Comparison of ENCODE assay signal across 1 cellular context in the genomic region with DNA sequence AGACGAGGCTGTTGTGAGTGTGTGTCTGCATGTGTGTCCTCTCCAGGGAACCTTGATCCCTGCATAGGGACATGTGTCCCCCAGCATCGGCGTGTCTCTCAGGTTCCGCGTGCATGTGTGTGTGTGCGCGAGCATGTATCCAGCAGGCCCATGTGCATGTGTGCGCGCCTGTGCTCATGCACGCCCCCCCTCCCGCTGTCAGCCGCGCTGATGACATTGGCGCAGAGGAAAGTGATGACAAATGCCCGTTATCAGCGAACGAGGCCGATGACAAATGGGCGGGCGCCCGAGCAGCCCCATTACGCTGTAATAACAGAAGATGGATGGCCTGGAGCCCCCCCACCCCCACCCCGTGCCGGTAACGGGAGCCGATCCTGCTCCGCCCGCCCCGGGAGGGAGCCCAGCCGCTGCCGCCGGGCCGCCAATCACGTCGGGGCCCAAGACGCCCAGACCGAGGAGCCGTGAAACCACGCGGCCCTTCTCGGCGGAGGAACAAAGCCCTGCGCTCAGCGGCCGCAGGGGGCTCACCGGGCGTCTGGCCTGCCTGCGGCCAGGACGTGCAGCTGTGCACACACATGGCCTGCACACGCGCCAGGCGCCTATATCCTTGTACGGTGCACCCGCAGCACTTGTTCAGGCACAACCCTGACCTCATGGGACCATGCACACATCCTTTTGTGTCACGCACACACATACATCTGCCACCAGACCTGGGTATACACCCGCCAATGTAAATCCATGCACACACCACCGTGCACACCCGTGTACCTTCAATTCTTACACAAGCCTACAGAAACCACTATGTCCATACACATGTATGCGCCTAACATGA.
TF ChIP-seq lines count a peak whose summit lies in the region.

No MANE protein-coding gene starts in this region.

TF ChIP-seq in K562, 482 proteins besides CTCF, POLR2A, EP300 and RAD21 (continued from another document and continues in another):
- TF ChIP-seq, protein P1, sequence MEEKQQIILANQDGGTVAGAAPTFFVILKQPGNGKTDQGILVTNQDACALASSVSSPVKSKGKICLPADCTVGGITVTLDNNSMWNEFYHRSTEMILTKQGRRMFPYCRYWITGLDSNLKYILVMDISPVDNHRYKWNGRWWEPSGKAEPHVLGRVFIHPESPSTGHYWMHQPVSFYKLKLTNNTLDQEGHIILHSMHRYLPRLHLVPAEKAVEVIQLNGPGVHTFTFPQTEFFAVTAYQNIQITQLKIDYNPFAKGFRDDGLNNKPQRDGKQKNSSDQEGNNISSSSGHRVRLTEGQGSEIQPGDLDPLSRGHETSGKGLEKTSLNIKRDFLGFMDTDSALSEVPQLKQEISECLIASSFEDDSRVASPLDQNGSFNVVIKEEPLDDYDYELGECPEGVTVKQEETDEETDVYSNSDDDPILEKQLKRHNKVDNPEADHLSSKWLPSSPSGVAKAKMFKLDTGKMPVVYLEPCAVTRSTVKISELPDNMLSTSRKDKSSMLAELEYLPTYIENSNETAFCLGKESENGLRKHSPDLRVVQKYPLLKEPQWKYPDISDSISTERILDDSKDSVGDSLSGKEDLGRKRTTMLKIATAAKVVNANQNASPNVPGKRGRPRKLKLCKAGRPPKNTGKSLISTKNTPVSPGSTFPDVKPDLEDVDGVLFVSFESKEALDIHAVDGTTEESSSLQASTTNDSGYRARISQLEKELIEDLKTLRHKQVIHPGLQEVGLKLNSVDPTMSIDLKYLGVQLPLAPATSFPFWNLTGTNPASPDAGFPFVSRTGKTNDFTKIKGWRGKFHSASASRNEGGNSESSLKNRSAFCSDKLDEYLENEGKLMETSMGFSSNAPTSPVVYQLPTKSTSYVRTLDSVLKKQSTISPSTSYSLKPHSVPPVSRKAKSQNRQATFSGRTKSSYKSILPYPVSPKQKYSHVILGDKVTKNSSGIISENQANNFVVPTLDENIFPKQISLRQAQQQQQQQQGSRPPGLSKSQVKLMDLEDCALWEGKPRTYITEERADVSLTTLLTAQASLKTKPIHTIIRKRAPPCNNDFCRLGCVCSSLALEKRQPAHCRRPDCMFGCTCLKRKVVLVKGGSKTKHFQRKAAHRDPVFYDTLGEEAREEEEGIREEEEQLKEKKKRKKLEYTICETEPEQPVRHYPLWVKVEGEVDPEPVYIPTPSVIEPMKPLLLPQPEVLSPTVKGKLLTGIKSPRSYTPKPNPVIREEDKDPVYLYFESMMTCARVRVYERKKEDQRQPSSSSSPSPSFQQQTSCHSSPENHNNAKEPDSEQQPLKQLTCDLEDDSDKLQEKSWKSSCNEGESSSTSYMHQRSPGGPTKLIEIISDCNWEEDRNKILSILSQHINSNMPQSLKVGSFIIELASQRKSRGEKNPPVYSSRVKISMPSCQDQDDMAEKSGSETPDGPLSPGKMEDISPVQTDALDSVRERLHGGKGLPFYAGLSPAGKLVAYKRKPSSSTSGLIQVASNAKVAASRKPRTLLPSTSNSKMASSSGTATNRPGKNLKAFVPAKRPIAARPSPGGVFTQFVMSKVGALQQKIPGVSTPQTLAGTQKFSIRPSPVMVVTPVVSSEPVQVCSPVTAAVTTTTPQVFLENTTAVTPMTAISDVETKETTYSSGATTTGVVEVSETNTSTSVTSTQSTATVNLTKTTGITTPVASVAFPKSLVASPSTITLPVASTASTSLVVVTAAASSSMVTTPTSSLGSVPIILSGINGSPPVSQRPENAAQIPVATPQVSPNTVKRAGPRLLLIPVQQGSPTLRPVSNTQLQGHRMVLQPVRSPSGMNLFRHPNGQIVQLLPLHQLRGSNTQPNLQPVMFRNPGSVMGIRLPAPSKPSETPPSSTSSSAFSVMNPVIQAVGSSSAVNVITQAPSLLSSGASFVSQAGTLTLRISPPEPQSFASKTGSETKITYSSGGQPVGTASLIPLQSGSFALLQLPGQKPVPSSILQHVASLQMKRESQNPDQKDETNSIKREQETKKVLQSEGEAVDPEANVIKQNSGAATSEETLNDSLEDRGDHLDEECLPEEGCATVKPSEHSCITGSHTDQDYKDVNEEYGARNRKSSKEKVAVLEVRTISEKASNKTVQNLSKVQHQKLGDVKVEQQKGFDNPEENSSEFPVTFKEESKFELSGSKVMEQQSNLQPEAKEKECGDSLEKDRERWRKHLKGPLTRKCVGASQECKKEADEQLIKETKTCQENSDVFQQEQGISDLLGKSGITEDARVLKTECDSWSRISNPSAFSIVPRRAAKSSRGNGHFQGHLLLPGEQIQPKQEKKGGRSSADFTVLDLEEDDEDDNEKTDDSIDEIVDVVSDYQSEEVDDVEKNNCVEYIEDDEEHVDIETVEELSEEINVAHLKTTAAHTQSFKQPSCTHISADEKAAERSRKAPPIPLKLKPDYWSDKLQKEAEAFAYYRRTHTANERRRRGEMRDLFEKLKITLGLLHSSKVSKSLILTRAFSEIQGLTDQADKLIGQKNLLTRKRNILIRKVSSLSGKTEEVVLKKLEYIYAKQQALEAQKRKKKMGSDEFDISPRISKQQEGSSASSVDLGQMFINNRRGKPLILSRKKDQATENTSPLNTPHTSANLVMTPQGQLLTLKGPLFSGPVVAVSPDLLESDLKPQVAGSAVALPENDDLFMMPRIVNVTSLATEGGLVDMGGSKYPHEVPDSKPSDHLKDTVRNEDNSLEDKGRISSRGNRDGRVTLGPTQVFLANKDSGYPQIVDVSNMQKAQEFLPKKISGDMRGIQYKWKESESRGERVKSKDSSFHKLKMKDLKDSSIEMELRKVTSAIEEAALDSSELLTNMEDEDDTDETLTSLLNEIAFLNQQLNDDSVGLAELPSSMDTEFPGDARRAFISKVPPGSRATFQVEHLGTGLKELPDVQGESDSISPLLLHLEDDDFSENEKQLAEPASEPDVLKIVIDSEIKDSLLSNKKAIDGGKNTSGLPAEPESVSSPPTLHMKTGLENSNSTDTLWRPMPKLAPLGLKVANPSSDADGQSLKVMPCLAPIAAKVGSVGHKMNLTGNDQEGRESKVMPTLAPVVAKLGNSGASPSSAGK (IDR thresholded peaks at IDR 0.05), result peak; percentile 73
- TF ChIP-seq HMGN3 (IDR thresholded peaks at IDR 0.05; ENCODE audit: borderline replicate concordance, extremely low read depth, insufficient read length, low read depth, low read length) (peak; percentile 69), ZNF668 (CRISPR knock-in tag; IDR thresholded peaks at IDR 0.05) (no peak), PTTG1 (tag; IDR thresholded peaks at IDR 0.05; ENCODE audit: low read depth) (no peak), DACH1 (IDR thresholded peaks at IDR 0.05; ENCODE audit: partially characterized antibody) (no peak), ZC3H8 (IDR thresholded peaks at IDR 0.05) (no peak), HEY1 (CRISPR knock-in tag; IDR thresholded peaks at IDR 0.05; ENCODE audit: borderline replicate concordance) (no peak), HMG20B (CRISPR knock-in tag; IDR thresholded peaks at IDR 0.05) (no peak), HNRNPLL (IDR thresholded peaks at IDR 0.05; ENCODE audit: low read depth, low read length, poor library complexity, severe bottlenecking) (peak; percentile 18), ZNF436 (CRISPR knock-in tag; IDR thresholded peaks at IDR 0.05) (no peak), CCAR2 (IDR thresholded peaks at IDR 0.05; ENCODE audit: low read depth, low read length) (no peak), ILK (tag; IDR thresholded peaks at IDR 0.05; ENCODE audit: borderline replicate concordance, low read depth) (no peak), POLR3G (IDR thresholded peaks at IDR 0.05; ENCODE audit: extremely low read depth, insufficient read length, insufficient replicate concordance) (no peak), BCOR (IDR thresholded peaks at IDR 0.05) (no peak), ZFP30 (CRISPR knock-in tag; IDR thresholded peaks at IDR 0.05; ENCODE audit: borderline replicate concordance) (no peak), TCFL5 (CRISPR knock-in tag; conservative IDR thresholded peaks at IDR 0.05) (no peak), CBX3 (IDR thresholded peaks at IDR 0.05; ENCODE audit: borderline replicate concordance in 1 of 2, low read length in 2 of 2) (no peak), CCNT2 (IDR thresholded peaks at IDR 0.05; ENCODE audit: borderline replicate concordance, extremely low read depth, insufficient read length, low read depth, low read length) (peak; percentile 66), ZNF324 (CRISPR knock-in tag; IDR thresholded peaks at IDR 0.05) (no peak), MECOM (CRISPR knock-in tag; IDR thresholded peaks at IDR 0.05) (no peak), ARHGAP35 (IDR thresholded peaks at IDR 0.05; ENCODE audit: partially characterized antibody) (no peak), ZNF717 (CRISPR knock-in tag; IDR thresholded peaks at IDR 0.05) (no peak)
- TF ChIP-seq, protein P2, sequence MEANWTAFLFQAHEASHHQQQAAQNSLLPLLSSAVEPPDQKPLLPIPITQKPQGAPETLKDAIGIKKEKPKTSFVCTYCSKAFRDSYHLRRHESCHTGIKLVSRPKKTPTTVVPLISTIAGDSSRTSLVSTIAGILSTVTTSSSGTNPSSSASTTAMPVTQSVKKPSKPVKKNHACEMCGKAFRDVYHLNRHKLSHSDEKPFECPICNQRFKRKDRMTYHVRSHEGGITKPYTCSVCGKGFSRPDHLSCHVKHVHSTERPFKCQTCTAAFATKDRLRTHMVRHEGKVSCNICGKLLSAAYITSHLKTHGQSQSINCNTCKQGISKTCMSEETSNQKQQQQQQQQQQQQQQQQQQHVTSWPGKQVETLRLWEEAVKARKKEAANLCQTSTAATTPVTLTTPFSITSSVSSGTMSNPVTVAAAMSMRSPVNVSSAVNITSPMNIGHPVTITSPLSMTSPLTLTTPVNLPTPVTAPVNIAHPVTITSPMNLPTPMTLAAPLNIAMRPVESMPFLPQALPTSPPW (CRISPR knock-in tag; IDR thresholded peaks at IDR 0.05), result peak; percentile 87
- TF ChIP-seq, protein P3, sequence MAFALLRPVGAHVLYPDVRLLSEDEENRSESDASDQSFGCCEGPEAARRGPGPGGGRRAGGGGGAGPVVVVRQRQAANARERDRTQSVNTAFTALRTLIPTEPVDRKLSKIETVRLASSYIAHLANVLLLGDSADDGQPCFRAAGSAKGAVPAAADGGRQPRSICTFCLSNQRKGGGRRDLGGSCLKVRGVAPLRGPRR (CRISPR knock-in tag; IDR thresholded peaks at IDR 0.05), result no peak
- TF ChIP-seq, protein P4, sequence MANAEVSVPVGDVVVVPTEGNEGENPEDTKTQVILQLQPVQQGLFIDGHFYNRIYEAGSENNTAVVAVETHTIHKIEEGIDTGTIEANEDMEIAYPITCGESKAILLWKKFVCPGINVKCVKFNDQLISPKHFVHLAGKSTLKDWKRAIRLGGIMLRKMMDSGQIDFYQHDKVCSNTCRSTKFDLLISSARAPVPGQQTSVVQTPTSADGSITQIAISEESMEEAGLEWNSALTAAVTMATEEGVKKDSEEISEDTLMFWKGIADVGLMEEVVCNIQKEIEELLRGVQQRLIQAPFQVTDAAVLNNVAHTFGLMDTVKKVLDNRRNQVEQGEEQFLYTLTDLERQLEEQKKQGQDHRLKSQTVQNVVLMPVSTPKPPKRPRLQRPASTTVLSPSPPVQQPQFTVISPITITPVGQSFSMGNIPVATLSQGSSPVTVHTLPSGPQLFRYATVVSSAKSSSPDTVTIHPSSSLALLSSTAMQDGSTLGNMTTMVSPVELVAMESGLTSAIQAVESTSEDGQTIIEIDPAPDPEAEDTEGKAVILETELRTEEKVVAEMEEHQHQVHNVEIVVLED (CRISPR knock-in tag; IDR thresholded peaks at IDR 0.05), result no peak
- TF ChIP-seq, protein P5, sequence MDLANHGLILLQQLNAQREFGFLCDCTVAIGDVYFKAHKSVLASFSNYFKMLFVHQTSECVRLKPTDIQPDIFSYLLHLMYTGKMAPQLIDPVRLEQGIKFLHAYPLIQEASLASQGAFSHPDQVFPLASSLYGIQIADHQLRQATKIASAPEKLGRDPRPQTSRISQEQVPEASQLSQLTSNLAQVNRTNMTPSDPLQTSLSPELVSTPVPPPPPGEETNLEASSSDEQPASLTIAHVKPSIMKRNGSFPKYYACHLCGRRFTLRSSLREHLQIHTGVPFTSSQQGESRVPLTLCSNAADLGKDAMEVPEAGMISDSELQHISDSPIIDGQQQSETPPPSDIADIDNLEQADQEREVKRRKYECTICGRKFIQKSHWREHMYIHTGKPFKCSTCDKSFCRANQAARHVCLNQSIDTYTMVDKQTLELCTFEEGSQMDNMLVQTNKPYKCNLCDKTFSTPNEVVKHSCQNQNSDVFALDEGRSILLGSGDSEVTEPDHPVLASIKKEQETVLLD (IDR thresholded peaks at IDR 0.05), result no peak
- TF ChIP-seq, protein P6, sequence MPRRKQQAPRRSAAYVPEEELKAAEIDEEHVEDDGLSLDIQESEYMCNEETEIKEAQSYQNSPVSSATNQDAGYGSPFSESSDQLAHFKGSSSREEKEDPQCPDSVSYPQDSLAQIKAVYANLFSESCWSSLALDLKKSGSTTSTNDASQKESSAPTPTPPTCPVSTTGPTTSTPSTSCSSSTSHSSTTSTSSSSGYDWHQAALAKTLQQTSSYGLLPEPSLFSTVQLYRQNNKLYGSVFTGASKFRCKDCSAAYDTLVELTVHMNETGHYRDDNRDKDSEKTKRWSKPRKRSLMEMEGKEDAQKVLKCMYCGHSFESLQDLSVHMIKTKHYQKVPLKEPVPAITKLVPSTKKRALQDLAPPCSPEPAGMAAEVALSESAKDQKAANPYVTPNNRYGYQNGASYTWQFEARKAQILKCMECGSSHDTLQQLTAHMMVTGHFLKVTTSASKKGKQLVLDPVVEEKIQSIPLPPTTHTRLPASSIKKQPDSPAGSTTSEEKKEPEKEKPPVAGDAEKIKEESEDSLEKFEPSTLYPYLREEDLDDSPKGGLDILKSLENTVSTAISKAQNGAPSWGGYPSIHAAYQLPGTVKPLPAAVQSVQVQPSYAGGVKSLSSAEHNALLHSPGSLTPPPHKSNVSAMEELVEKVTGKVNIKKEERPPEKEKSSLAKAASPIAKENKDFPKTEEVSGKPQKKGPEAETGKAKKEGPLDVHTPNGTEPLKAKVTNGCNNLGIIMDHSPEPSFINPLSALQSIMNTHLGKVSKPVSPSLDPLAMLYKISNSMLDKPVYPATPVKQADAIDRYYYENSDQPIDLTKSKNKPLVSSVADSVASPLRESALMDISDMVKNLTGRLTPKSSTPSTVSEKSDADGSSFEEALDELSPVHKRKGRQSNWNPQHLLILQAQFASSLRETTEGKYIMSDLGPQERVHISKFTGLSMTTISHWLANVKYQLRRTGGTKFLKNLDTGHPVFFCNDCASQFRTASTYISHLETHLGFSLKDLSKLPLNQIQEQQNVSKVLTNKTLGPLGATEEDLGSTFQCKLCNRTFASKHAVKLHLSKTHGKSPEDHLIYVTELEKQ (CRISPR knock-in tag; IDR thresholded peaks at IDR 0.05), result no peak
- TF ChIP-seq, protein P7, sequence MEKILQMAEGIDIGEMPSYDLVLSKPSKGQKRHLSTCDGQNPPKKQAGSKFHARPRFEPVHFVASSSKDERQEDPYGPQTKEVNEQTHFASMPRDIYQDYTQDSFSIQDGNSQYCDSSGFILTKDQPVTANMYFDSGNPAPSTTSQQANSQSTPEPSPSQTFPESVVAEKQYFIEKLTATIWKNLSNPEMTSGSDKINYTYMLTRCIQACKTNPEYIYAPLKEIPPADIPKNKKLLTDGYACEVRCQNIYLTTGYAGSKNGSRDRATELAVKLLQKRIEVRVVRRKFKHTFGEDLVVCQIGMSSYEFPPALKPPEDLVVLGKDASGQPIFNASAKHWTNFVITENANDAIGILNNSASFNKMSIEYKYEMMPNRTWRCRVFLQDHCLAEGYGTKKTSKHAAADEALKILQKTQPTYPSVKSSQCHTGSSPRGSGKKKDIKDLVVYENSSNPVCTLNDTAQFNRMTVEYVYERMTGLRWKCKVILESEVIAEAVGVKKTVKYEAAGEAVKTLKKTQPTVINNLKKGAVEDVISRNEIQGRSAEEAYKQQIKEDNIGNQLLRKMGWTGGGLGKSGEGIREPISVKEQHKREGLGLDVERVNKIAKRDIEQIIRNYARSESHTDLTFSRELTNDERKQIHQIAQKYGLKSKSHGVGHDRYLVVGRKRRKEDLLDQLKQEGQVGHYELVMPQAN (IDR thresholded peaks at IDR 0.05; ENCODE audit: borderline replicate concordance), result no peak
